Comparison of ENCODE assay signal across 36 cellular contexts in the genomic region with DNA sequence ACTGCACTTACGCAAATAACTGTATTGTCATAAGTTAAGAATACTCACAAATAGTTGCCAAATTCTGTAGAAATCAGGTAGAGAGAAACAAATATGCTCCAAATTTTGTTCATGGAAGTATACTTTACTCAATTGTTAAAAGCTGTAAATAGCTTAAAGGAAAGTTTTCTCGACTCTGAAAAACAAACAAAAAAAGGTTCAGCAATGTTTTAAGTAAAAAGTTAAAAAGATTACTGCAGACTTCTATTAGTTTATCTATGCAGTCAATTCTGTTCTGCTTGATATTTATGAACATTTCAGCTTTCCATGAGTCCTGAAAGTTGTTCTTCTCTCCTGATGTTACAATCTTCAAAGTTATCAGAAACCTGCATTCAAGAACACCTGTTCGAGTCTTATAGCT.
"Had no signal": no experiment of that assay in that cellular context is flagged by ENCODE, and none has a peak within 500 bp of the region (broad histone marks: within the 10 kb centered on the region; RNA-seq: fewer than 3 reads in every experiment).

No MANE protein-coding gene starts in this region.

- H3K4me3 ChIP-seq: ascending aorta, breast epithelium, cardiac muscle cell, colonic mucosa, esophagus muscularis mucosa, gastrocnemius medialis, heart left ventricle had no signal

- H3K36me3 ChIP-seq: ascending aorta, breast epithelium, cardiac muscle cell, colonic mucosa, esophagus muscularis mucosa, gastrocnemius medialis, heart left ventricle, WERI-Rb-1 had no signal

- H3K27me3 ChIP-seq: ascending aorta, breast epithelium, cardiac muscle cell, colonic mucosa, esophagus muscularis mucosa, foreskin keratinocyte, gastrocnemius medialis, heart left ventricle had no signal

- H3K27me3 Mint-ChIP-seq: activated naive CD4-positive, alpha-beta T cell treated with anti-CD3 and anti-CD28 coated beads, Interleukin-2, amount 10 ng/mL, durations not matched to agents 7 days and 5 days; activated naive CD8-positive, alpha-beta T cell treated with anti-CD3 and anti-CD28 coated beads, Interleukin-2, amount 10 ng/mL, durations not matched to agents 7 days and 5 days; T-helper 17 cell had no signal

- H3K9me3 ChIP-seq: ascending aorta, colonic mucosa, esophagus muscularis mucosa, gastrocnemius medialis had no signal

- H3K36me3 Mint-ChIP-seq: activated naive CD4-positive, alpha-beta T cell treated with anti-CD3 and anti-CD28 coated beads, Interleukin-2, amount 10 ng/mL, durations not matched to agents 7 days and 5 days; activated naive CD8-positive, alpha-beta T cell treated with anti-CD3 and anti-CD28 coated beads, Interleukin-2, amount 10 ng/mL, durations not matched to agents 7 days and 5 days had no signal

- H3K27ac ChIP-seq: breast epithelium, cardiac muscle cell, colonic mucosa, esophagus muscularis mucosa, foreskin keratinocyte, gastrocnemius medialis, heart left ventricle, WERI-Rb-1 had no signal

- H3K4me3 Mint-ChIP-seq: activated B cell treated with CpG ODN at 0.5 μM for 24 hours; activated CD8-positive, alpha-beta memory T cell treated with anti-CD3 and anti-CD28 coated beads, Interleukin-2, amount 10 ng/mL, durations not matched to agents 7 days and 5 days; activated CD8-positive, alpha-beta T cell treated with anti-CD3 and anti-CD28 coated beads for 36 hours; activated naive CD4-positive, alpha-beta T cell treated with anti-CD3 and anti-CD28 coated beads, Interleukin-2, amount 10 ng/mL, durations not matched to agents 7 days and 5 days; activated naive CD8-positive, alpha-beta T cell treated with anti-CD3 and anti-CD28 coated beads, Interleukin-2, amount 10 ng/mL, durations not matched to agents 7 days and 5 days; activated T-helper 1 cell treated with anti-CD3 and anti-CD28 coated beads, Interleukin-12 subunit alpha, Interleukin-12 subunit beta, Interleukin-2, Interleukin-4 antibody, amounts not matched to agents 30 ng/mL and 10 ng/mL and 1 ng/mL, durations not matched to agents 14 hours and 24 hours and 36 hours; brain; T-helper 17 cell; T-helper 2 cell treated with Interferon-gamma antibody and Interleukin-4, amounts not matched to agents 5 μg/mL and 100 μg/mL, for 36 hours had no signal

- H3K27ac Mint-ChIP-seq: activated B cell treated with CpG ODN at 0.5 μM for 24 hours; activated CD8-positive, alpha-beta memory T cell treated with anti-CD3 and anti-CD28 coated beads, Interleukin-2, amount 10 ng/mL, durations not matched to agents 7 days and 5 days; activated CD8-positive, alpha-beta T cell treated with anti-CD3 and anti-CD28 coated beads for 36 hours; activated naive CD4-positive, alpha-beta T cell treated with anti-CD3 and anti-CD28 coated beads, Interleukin-2, amount 10 ng/mL, durations not matched to agents 7 days and 5 days; activated naive CD4-positive, alpha-beta T cell treated with anti-CD3 and anti-CD28 coated beads, Interleukin-2, amount 50 U/mL, for 72 hours; activated naive CD8-positive, alpha-beta T cell treated with anti-CD3 and anti-CD28 coated beads, Interleukin-2, amount 10 ng/mL, durations not matched to agents 7 days and 5 days; activated T-helper 1 cell treated with anti-CD3 and anti-CD28 coated beads, Interleukin-12 subunit alpha, Interleukin-12 subunit beta, Interleukin-2, Interleukin-4 antibody, amounts not matched to agents 30 ng/mL and 10 ng/mL and 1 ng/mL, durations not matched to agents 14 hours and 24 hours and 36 hours; activated T-helper 2 cell treated with anti-CD3 and anti-CD28 coated beads, Interferon-gamma antibody, Interleukin-2, Interleukin-4, amounts not matched to agents 10 μg/mL and 5 μg/mL and 100 μg/mL, durations not matched to agents 14 hours and 24 hours and 36 hours; brain; T-helper 17 cell; T-helper 2 cell treated with Interferon-gamma antibody and Interleukin-4, amounts not matched to agents 5 μg/mL and 100 μg/mL, for 36 hours had no signal

- H3K4me1 Mint-ChIP-seq: activated B cell treated with CpG ODN at 0.5 μM for 24 hours; activated CD8-positive, alpha-beta memory T cell treated with anti-CD3 and anti-CD28 coated beads, Interleukin-2, amount 10 ng/mL, durations not matched to agents 7 days and 5 days; activated naive CD4-positive, alpha-beta T cell treated with anti-CD3 and anti-CD28 coated beads, Interleukin-2, amount 10 ng/mL, durations not matched to agents 7 days and 5 days; activated naive CD8-positive, alpha-beta T cell treated with anti-CD3 and anti-CD28 coated beads, Interleukin-2, amount 10 ng/mL, durations not matched to agents 7 days and 5 days; brain; T-helper 17 cell had no signal

- H3K4me1 ChIP-seq: ascending aorta, breast epithelium, colonic mucosa, foreskin keratinocyte, gastrocnemius medialis, heart left ventricle had no signal

- DNase-seq: activated B cell treated with CpG ODN at 0.5 μM for 24 hours; activated CD4-positive, alpha-beta T cell treated with anti-CD3 and anti-CD28 coated beads for 48 hours; activated CD4-positive, alpha-beta T cell treated with anti-CD3 and anti-CD28 coated beads, Interleukin-2, amount 50 U/mL, for 1 hour; activated CD4-positive, alpha-beta T cell treated with anti-CD3 and anti-CD28 coated beads, Interleukin-2, amount 50 U/mL, for 48 hours; activated CD8-positive, alpha-beta memory T cell treated with anti-CD3 and anti-CD28 coated beads, Interleukin-2, amount 10 ng/mL, durations not matched to agents 7 days and 5 days; activated CD8-positive, alpha-beta memory T cell treated with anti-CD3 and anti-CD28 coated beads, Interleukin-2, amount 50 U/mL, for 4 hours; activated CD8-positive, alpha-beta T cell treated with anti-CD3 and anti-CD28 coated beads for 36 hours; activated gamma-delta T cell; activated naive CD4-positive, alpha-beta T cell; activated naive CD4-positive, alpha-beta T cell treated with anti-CD3 and anti-CD28 coated beads, Interleukin-2, amount 10 ng/mL, durations not matched to agents 7 days and 5 days; activated naive CD8-positive, alpha-beta T cell treated with anti-CD3 and anti-CD28 coated beads, Interleukin-2, amount 10 ng/mL, durations not matched to agents 7 days and 5 days; activated T-cell treated with anti-CD3 and anti-CD28 coated beads, Interleukin-2, amount 50 U/mL, for 1 hour; activated T-cell treated with anti-CD3 and anti-CD28 coated beads, Interleukin-2, amount 50 U/mL, for 48 hours; central memory CD4-positive, alpha-beta T cell; cerebellar nuclear complex; colonic mucosa; effector CD8-positive, alpha-beta T cell; erythroblast; foreskin keratinocyte; gastrocnemius medialis; glutamatergic neuron; heart left ventricle; T-helper 1 cell; T-helper 17 cell; T1000; WERI-Rb-1 had no signal

- ATAC-seq: activated CD4-positive, CD25-positive, alpha-beta regulatory T cell treated with anti-CD3 and anti-CD28 coated beads, Interleukin-2, amount 50 U/mL, for 24 hours; activated CD8-positive, alpha-beta memory T cell treated with anti-CD3 and anti-CD28 coated beads, Interleukin-2, amount 10 ng/mL, durations not matched to agents 7 days and 5 days; activated CD8-positive, alpha-beta T cell treated with anti-CD3 and anti-CD28 coated beads for 36 hours; activated naive CD4-positive, alpha-beta T cell treated with anti-CD3 and anti-CD28 coated beads, Interleukin-2, amount 50 U/mL, for 72 hours; foreskin keratinocyte; gastrocnemius medialis; heart left ventricle; T-helper 17 cell had no signal
